Comparison of ENCODE assay signal across 4 cellular contexts in the genomic region with DNA sequence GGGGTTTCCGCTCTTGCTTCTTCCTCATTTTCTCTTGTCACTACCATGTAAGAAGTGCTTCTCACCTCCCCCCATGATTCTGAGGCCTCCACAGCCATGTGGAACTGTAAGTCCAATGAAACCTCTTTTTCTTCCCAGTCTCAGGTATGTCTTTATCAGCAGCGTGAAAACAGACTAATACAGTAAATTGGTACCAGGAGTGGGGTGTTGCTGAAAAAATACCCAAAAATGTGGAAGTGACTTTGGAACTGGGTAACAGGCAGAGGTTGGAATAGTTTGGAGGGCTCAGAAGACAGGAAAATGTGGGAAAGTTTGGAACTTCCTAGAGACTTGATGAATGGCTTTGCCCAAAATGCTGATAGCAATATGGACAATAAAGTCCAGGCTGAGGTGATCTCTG. TPM values are rescaled to one million over a fixed set of nuclear protein-coding genes. Genes with fewer than 3 reads are reported as not detected.
"Had no signal": no experiment of that assay in that cellular context is flagged by ENCODE, and none has a peak within 500 bp of the region (broad histone marks: within the 10 kb centered on the region; RNA-seq: fewer than 3 reads in every experiment).

No MANE protein-coding gene starts in this region.

RNA-seq across cellular contexts. Expression of a gene that starts 15.4 kb away (rescaled TPM):
- total RNA-seq: HepG2, HT-29 had no signal
- polyA plus RNA-seq: HepG2, IgD-negative memory B cell had no signal

RNA-seq across cellular contexts. Expression of a gene that starts 57.0 kb away (rescaled TPM):
- total RNA-seq: HepG2, HT-29, HT1080 had no signal
- polyA plus RNA-seq: HepG2, IgD-negative memory B cell had no signal
